ENCODE assay signal across 12 cellular contexts in genomic region chr2:98732430-98733051, GRCh38. TPM values are rescaled to one million over a fixed set of nuclear protein-coding genes. Genes with fewer than 3 reads are reported as not detected.
DNase-seq lines count a peak whose midpoint lies in the region; ATAC-seq, FAIRE-seq and TF ChIP-seq lines count a peak whose summit lies in the region.
"Had no signal": no experiment of that assay in that cellular context is flagged by ENCODE, and none has a peak within 500 bp of the region (broad histone marks: within the 10 kb centered on the region; RNA-seq: fewer than 3 reads in every experiment).

No MANE protein-coding gene starts in this region.

- H3K9me3 ChIP-seq in BLaER1: no peaks in the 10 kb centered on the region
- H3K9me3 ChIP-seq in GM12878 (replicated peaks; ENCODE audit: control insufficient read depth, insufficient read depth, low read length): no peaks in the 10 kb centered on the region; the same call in 2 of the 3 replicates

- peaks cover 2 to 16% (median 5%) of the 10 kb centered on the region in 3 donors for H3K36me3 Mint-ChIP-seq in naive thymus-derived CD8-positive, alpha-beta T cell

- TF ChIP-seq CTCF in GM12878 (IDR thresholded peaks at IDR 0.05 in 2 of 3, conservative IDR thresholded peaks at IDR 0.05 in 1 of 3; ENCODE audit: control insufficient read depth in 2 of 3, extremely low read depth in 1 of 3, insufficient read depth in 1 of 3, low read depth in 3 of 3, low read length in 3 of 3): no peak

- H3K4me1 ChIP-seq in BLaER1: peaks cover 32% of the 10 kb centered on the region
- no peaks in the 10 kb centered on the region; the same call in 1 of the 2 replicates for H3K4me1 ChIP-seq in GM12878 (ENCODE audit: control insufficient read depth, insufficient read depth, low read length)

- FAIRE-seq in GM19239 (lab: Jason Lieb, UNC) (peak; percentile 64), GM12878 (lab: Jason Lieb, UNC) (no peak)
- FAIRE-seq: urothelium cell line had no signal

- H3K9ac ChIP-seq in BLaER1 (no peak overlapping the region), GM12878 (ENCODE audit: control insufficient read depth, insufficient read depth, low read length) (no peak overlapping the region)

- CTCF ChIA-PET in GM12878 (lab: Yijun Ruan, JAX): interaction anchor here (1.5 to 1.8 kb wide), 4 partner anchors 14 to 87 kb away, joined by 3 to 5 read pairs (median 4); no protein-coding TSS in a partner anchor

- H4K20me1 ChIP-seq in BLaER1 (peaks cover 13% of the 10 kb centered on the region; the same call in 1 of the 2 replicates), GM12878 (ENCODE audit: control insufficient read depth, insufficient read depth) (no peaks in the 10 kb centered on the region)

- POLR2A ChIA-PET in GM12878 (lab: Charles Lee): interaction anchor here (1.0 kb wide), 1 partner anchor 24 kb away, joined by 3 read pairs; no protein-coding TSS in a partner anchor
- POLR2A ChIA-PET in naive thymus-derived CD8-positive, alpha-beta T cell (lab: Charles Lee): interaction anchor here (0.6 to 21.6 kb wide), 15 partner anchors 11 to 125 kb away, joined by 3 to 360 read pairs (median 12); no protein-coding TSS in a partner anchor

- peaks cover 22 to 66% (median 59%) of the 10 kb centered on the region in 4 donors for H3K4me1 Mint-ChIP-seq in naive thymus-derived CD8-positive, alpha-beta T cell

- no peak for TF ChIP-seq RAD21 in GM12878 (IDR thresholded peaks at IDR 0.05; ENCODE audit: insufficient read depth, low read depth, low read length)

- no peaks in the 10 kb centered on the region for H3K36me3 ChIP-seq in BLaER1
- H3K36me3 ChIP-seq in GM12878 (ENCODE audit: control insufficient read depth in 2 of 2, insufficient read depth in 2 of 2, low read length in 1 of 2): no peaks in the 10 kb centered on the region

- H3K4me3 Mint-ChIP-seq in naive thymus-derived CD8-positive, alpha-beta T cell: peak overlapping the region; percentile 73 to 98 (median 92)

- no peaks in the 10 kb centered on the region for H3K9me3 Mint-ChIP-seq in naive thymus-derived CD8-positive, alpha-beta T cell

- SMC1A ChIA-PET in GM12878 (lab: Charles Lee; ENCODE audit: uncharacterized antibody, unreplicated experiment): interaction anchor here (0.7 to 7.4 kb wide), 10 partner anchors 9 to 104 kb away, joined by 3 to 37 read pairs (median 4); no protein-coding TSS in a partner anchor

- RAD21 ChIA-PET in GM12878 (lab: Charles Lee; ENCODE audit: unreplicated experiment): interaction anchor here (1.0 to 2.2 kb wide), 3 partner anchors 26 to 83 kb away, joined by 3 to 8 read pairs (median 4); no protein-coding TSS in a partner anchor

- no peaks in the 10 kb centered on the region; the same call in 1 of the 2 replicates for H3K79me2 ChIP-seq in GM12878 (ENCODE audit: control insufficient read depth, insufficient read depth, low read length)

- no peak overlapping the region for H2AFZ ChIP-seq in GM12878 (ENCODE audit: control insufficient read depth, low read depth, low read length)

- TF ChIP-seq EP300 in GM12878 (IDR thresholded peaks at IDR 0.05; ENCODE audit: borderline replicate concordance in 1 of 2, control insufficient read depth in 1 of 2, low read depth in 2 of 2, low read length in 2 of 2): no peak

- DNase-seq in GM19239 (ENCODE audit: insufficient read length, low spot score): no peak
- DNase-seq in GM12878 (ENCODE audit: low read depth, low spot score): no peak
- DNase-seq in naive thymus-derived CD8-positive, alpha-beta T cell: no peak
- no peak for DNase-seq in DMS153 treated with DMSO at 0.1 percent for 48 hours (lab: John Stamatoyannopoulos, UW; ENCODE audit: unreplicated experiment)
- no peak for DNase-seq in AG20443 (ENCODE audit: low spot score)
- DNase-seq: NCI-H2081, SW 1271 had no signal

- no peak overlapping the region for H3K27ac ChIP-seq in BLaER1
- no peak overlapping the region for H3K27ac ChIP-seq in GM12878 (ENCODE audit: control insufficient read depth, insufficient read depth)
- H3K27ac ChIP-seq: C4-2B had no signal

- ATAC-seq in GM12878: no peak
- ATAC-seq in naive thymus-derived CD8-positive, alpha-beta T cell: no peak
- ATAC-seq in HG03039 (IDR thresholded peaks at IDR 0.05; ENCODE audit: unreplicated experiment): no peak
- ATAC-seq in GM21528 (IDR thresholded peaks at IDR 0.05; ENCODE audit: low FRiP score, unreplicated experiment): no peak

- intact Hi-C loops in GM12878 (cut with micrococcal nuclease; ENCODE audit: unreplicated experiment): no loop called here

- BruUV-seq in GM12878 (replicated peaks; lab: Mats Ljungman, UMichigan): no TSS peak

- H3K4me3 ChIP-seq in BLaER1: no peak overlapping the region
- no peak overlapping the region for H3K4me3 ChIP-seq in GM12878

- peak overlapping the region; percentile 98; the same call in 1 of the 2 replicates for H3K4me2 ChIP-seq in BLaER1
- peak overlapping the region; percentile 78 for H3K4me2 ChIP-seq in GM12878 (ENCODE audit: control insufficient read depth, insufficient read depth)

- no peak for TF ChIP-seq POLR2A in GM12878 (IDR thresholded peaks at IDR 0.05; ENCODE audit: low read depth, low read length)

- H3K27me3 ChIP-seq in BLaER1: peaks cover 6% of the 10 kb centered on the region; the same call in 1 of the 2 replicates
- no peaks in the 10 kb centered on the region; a peak in 1 of 4 replicates for H3K27me3 ChIP-seq in GM12878 (replicated peaks in 1 of 2; ENCODE audit: control insufficient read depth in 2 of 2, insufficient read depth in 2 of 2, low read length in 1 of 2)

- in situ Hi-C loops in GM12878 (cut with MboI): no loop called here

- peak overlapping the region; percentile 78 to 99 (median 97) for H3K27ac Mint-ChIP-seq in naive thymus-derived CD8-positive, alpha-beta T cell

- 77% methylated on average over 8 of the region's 8 CpGs for whole genome bisulfite sequencing in GM12878 (ENCODE audit: insufficient coverage, insufficient replicate concordance, low lambda C conversion rate, missing lambda C conversion rate)

- no peaks in the 10 kb centered on the region for H3K27me3 Mint-ChIP-seq in naive thymus-derived CD8-positive, alpha-beta T cell

TF ChIP-seq in GM12878, 131 proteins besides CTCF, POLR2A, EP300 and RAD21:
- TF ChIP-seq MLLT1 (IDR thresholded peaks at IDR 0.05) (0 out of 2 replicates have a peak, but pooled peaks have one; percentile 13), TCF12 (IDR thresholded peaks at IDR 0.05; ENCODE audit: low read depth, low read length) (no peak)

RNA-seq across cellular contexts. Expression of gene MGAT4A, which starts 1.6 kb away (rescaled TPM):
- total RNA-seq in GM12878 (2013; cell fraction: nucleolus; rRNA removed): 42.2 and 48.0 TPM in 2 replicates
- total RNA-seq in GM12878 (2014; rRNA removed) (12.8 and 13.2 TPM in 2 replicates), GM12878 (2014; rRNA removed; fragmentation: Illumina TruSeq; extraction: Trizol) (16.8 and 18.4 TPM in 2 replicates), GM12878 (2021) (23.1 and 23.4 TPM in 2 replicates)
- polyA plus RNA-seq in GM12878 (2011; ENCODE audit: low read depth): 3.3 TPM
- polyA plus RNA-seq in GM12878 (2011; rRNA removed) (4.3 and 9.5 TPM in 2 replicates), GM12878 (2014; fragmentation: Illumina TruSeq; extraction: Trizol) (13.3 and 13.6 TPM in 2 replicates), GM12878 (2014; fragmentation: Nextera tagmentation; extraction: Ambion mirVana) (10 to 100 TPM; 10.2 to 11.9 TPM), GM12878 (2014; rRNA removed) (8.6 and 13.8 TPM in 2 replicates), GM12878 (2016; fragmentation: Nextera tagmentation; extraction: Ambion mirVana) (10 to 100 TPM; 18.4 to 22.7 TPM)
- polyA plus RNA-seq in GM12878 (2011; cell fraction: cytosol; rRNA removed): 1.2 and 2.1 TPM in 2 replicates
- 2.4 and 2.7 TPM in 2 replicates for polyA plus RNA-seq in GM12878 (2011; cell fraction: nucleus; rRNA removed)
- 2.3 and 4.2 TPM in 2 replicates for polyA plus RNA-seq in GM12878 (2012)
- polyA minus RNA-seq in GM12878 (2011; rRNA and poly(A)+ RNA removed): 4.2 and 9.4 TPM in 2 replicates
- polyA minus RNA-seq in GM12878 (2011; cell fraction: cytosol; rRNA and poly(A)+ RNA removed): 0.67 and 1.6 TPM in 2 replicates
- 3.1 and 4.4 TPM in 2 replicates for polyA minus RNA-seq in GM12878 (2011; cell fraction: nucleus; rRNA and poly(A)+ RNA removed)
- 100 to 1,000 TPM; 291 to 295 TPM for total RNA-seq in naive thymus-derived CD8-positive, alpha-beta T cell
- polyA plus RNA-seq in naive thymus-derived CD8-positive, alpha-beta T cell: 100 to 1,000 TPM; 285 to 350 (median 310) TPM

Comparison
In these comparisons a context has a peak if more than half of its experiments do, and no peak if none do; other contexts are left out.
1. RNA of gene MGAT4A, which starts 1.6 kb away (total RNA-seq): 291 to 295 TPM in naive thymus-derived CD8-positive, alpha-beta T cell; 12.8 to 48.0 TPM in GM12878; every median in the first group is over 4 times any median in the second.